ENCODE assay signal across 10 cellular contexts in the genomic region with DNA sequence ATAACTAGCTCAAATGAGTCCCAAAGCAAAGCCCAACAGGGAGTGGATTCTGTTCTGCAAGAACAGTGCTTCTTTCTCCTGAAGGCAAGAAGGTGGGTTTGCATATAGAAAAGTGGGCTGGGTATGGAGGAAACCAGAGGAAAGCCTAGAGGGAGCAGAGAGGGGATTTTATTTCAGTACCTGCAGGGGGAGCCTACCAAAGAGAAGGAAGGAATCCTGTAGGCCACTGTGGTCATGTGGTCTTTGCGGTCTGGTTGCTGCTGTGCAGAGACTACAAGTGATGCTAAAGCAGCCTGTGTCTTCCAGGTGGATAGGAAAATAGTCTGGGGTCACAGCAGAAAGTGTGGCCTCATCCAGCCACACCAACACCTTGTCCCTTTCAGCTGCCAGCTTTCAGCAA.
DNase-seq lines count a peak whose midpoint lies in the region; ATAC-seq and TF ChIP-seq lines count a peak whose summit lies in the region.
"Had no signal": no experiment of that assay in that cellular context is flagged by ENCODE, and none has a peak within 500 bp of the region (broad histone marks: within the 10 kb centered on the region; RNA-seq: fewer than 3 reads in every experiment).

No MANE protein-coding gene starts in this region.

- no peak overlapping the region for H3K9ac ChIP-seq in rectal smooth muscle tissue (ENCODE audit: low read length)
- H3K9ac ChIP-seq: parathyroid adenoma had no signal

- no peaks in the 10 kb centered on the region for H3K27me3 ChIP-seq in rectal smooth muscle tissue (ENCODE audit: control insufficient read depth, insufficient read depth, low read length)
- H3K27me3 ChIP-seq: SJSA1 had no signal

- H3K27me3 Mint-ChIP-seq in central memory CD8-positive, alpha-beta T cell: peaks cover 47% of the 10 kb centered on the region
- peaks cover 27% of the 10 kb centered on the region for H3K27me3 Mint-ChIP-seq in nephron progenitor cell (ENCODE audit: low read depth, poor library complexity)

- no peak overlapping the region for H3K4me3 ChIP-seq in rectal smooth muscle tissue (ENCODE audit: low read length)
- H3K4me3 ChIP-seq: SJSA1 had no signal

- no peaks in the 10 kb centered on the region for H3K36me3 Mint-ChIP-seq in central memory CD8-positive, alpha-beta T cell (ENCODE audit: insufficient read depth)
- H3K36me3 Mint-ChIP-seq in nephron progenitor cell (ENCODE audit: low read depth): no peaks in the 10 kb centered on the region

- H3K27ac Mint-ChIP-seq in central memory CD8-positive, alpha-beta T cell (ENCODE audit: low read depth): no peak overlapping the region
- no peak overlapping the region for H3K27ac Mint-ChIP-seq in nephron progenitor cell

- peak; percentile 40 for ATAC-seq in central memory CD8-positive, alpha-beta T cell (replicated peaks; ENCODE audit: extremely low read depth, poor library complexity, severe bottlenecking)
- no peak for ATAC-seq in GM19023 (IDR thresholded peaks at IDR 0.05; ENCODE audit: unreplicated experiment)

- H3K27ac ChIP-seq in rectal smooth muscle tissue (ENCODE audit: low read depth, low read length): peak overlapping the region; percentile 10
- H3K27ac ChIP-seq: parathyroid adenoma, SJSA1 had no signal

- no peaks in the 10 kb centered on the region for H3K9me3 Mint-ChIP-seq in central memory CD8-positive, alpha-beta T cell
- no peaks in the 10 kb centered on the region for H3K9me3 Mint-ChIP-seq in nephron progenitor cell

- peak; percentile 17 for DNase-seq in activated CD4-positive, alpha-beta T cell treated with anti-CD3 and anti-CD28 coated beads for 48 hours
- no peak for DNase-seq in activated CD4-positive, alpha-beta T cell treated with anti-CD3 and anti-CD28 coated beads for 4 hours
- DNase-seq in NCI-H82 (lab: John Stamatoyannopoulos, UW): peak; percentile 49
- DNase-seq in central memory CD8-positive, alpha-beta T cell (ENCODE audit: low spot score in 2 of 2): no peak
- no peak for DNase-seq in nephron progenitor cell
- no peak for DNase-seq in GM03348 (ENCODE audit: low spot score)

- no peaks in the 10 kb centered on the region for H3K36me3 ChIP-seq in rectal smooth muscle tissue (ENCODE audit: control insufficient read depth, insufficient read depth, low read length)
- H3K36me3 ChIP-seq: SJSA1 had no signal

- no peak overlapping the region for H3K4me3 Mint-ChIP-seq in central memory CD8-positive, alpha-beta T cell
- H3K4me3 Mint-ChIP-seq in nephron progenitor cell: no peak overlapping the region

- no peaks in the 10 kb centered on the region for H3K4me1 Mint-ChIP-seq in central memory CD8-positive, alpha-beta T cell
- no peaks in the 10 kb centered on the region for H3K4me1 Mint-ChIP-seq in nephron progenitor cell

- TF ChIP-seq CTCF in nephron progenitor cell (IDR thresholded peaks at IDR 0.05): no peak

- peaks cover 15% of the 10 kb centered on the region for H3K4me1 ChIP-seq in rectal smooth muscle tissue (ENCODE audit: control insufficient read depth, insufficient read depth, low read length)
- H3K4me1 ChIP-seq: parathyroid adenoma, SJSA1 had no signal

Comparison
In these comparisons a context has a peak if more than half of its experiments do, and no peak if none do; other contexts are left out.
1. DNase-seq: peak in activated CD4-positive, alpha-beta T cell treated with anti-CD3 and anti-CD28 coated beads for 48 hours (single experiment) and NCI-H82 (single experiment); none in activated CD4-positive, alpha-beta T cell treated with anti-CD3 and anti-CD28 coated beads for 4 hours (0 of 2), central memory CD8-positive, alpha-beta T cell (0 of 2), nephron progenitor cell (single experiment) and GM03348 (single experiment).